Comparison of ENCODE assay signal across 1 cellular context in genomic region chr2:943461-943797, GRCh38.
A peak's percentile ranks its signal among the peaks of the same experiment; 100 is the strongest.
TF ChIP-seq lines count a peak whose summit lies in the region.

No MANE protein-coding gene starts in this region.

TF ChIP-seq in K562, 482 proteins besides CTCF, POLR2A, EP300 and RAD21 (continued from another document):
- TF ChIP-seq E2F8 (IDR thresholded peaks at IDR 0.05; ENCODE audit: low read depth, partially characterized antibody): no peak
- peak; percentile 39; the same call in 1 of the 2 replicates for TF ChIP-seq ATF7 (IDR thresholded peaks at IDR 0.05)
- TF ChIP-seq, protein P1, sequence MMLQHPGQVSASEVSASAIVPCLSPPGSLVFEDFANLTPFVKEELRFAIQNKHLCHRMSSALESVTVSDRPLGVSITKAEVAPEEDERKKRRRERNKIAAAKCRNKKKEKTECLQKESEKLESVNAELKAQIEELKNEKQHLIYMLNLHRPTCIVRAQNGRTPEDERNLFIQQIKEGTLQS (IDR thresholded peaks at IDR 0.05): peak; percentile 15; the same call in 1 of the 2 replicates
- TF ChIP-seq, protein P1 (CRISPR knock-in tag; conservative IDR thresholded peaks at IDR 0.05): no peak
- TF ChIP-seq RFX7 (CRISPR knock-in tag; IDR thresholded peaks at IDR 0.05): no peak
